In the genomic region with DNA sequence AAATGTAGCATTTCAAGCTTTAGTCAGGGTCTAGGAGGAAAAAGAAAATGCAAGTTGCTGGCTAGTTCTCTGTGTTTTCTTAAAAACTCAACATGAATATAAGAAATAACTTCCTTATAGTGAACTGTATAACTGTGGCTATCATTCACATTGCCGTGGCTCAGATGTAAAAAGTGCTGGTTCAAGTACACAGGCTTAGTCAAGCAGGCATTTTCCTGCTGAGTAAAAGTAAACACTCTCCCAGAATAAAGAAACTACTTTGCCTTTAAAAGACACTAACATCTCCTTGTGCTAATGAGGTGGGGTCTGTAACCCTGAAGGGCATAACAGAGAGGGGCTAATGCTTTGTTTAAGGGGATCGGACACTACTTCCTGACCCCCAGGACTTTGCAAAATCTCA, we compare ENCODE assay signal across 1 cellular context.
TF ChIP-seq lines count a peak whose summit lies in the region.

No MANE protein-coding gene starts in this region.

TF ChIP-seq in HepG2, 621 proteins besides CTCF, POLR2A, EP300 and RAD21 (continued from another document and continues in another):
- TF ChIP-seq GRHL1 (CRISPR knock-in tag; conservative IDR thresholded peaks at IDR 0.05) (no peak), MNT (IDR thresholded peaks at IDR 0.05) (no peak), ZFYVE20 (CRISPR knock-in tag; IDR thresholded peaks at IDR 0.05; ENCODE audit: borderline replicate concordance, low read depth) (no peak), ZNF441 (CRISPR knock-in tag; IDR thresholded peaks at IDR 0.05; ENCODE audit: borderline replicate concordance) (no peak), KDM6A (CRISPR knock-in tag; IDR thresholded peaks at IDR 0.05; ENCODE audit: low read depth) (no peak), LCORL (IDR thresholded peaks at IDR 0.05) (no peak), LCORL (CRISPR knock-in tag; IDR thresholded peaks at IDR 0.05) (peak; percentile 17; the same call in 1 of the 2 replicates), ZNF570 (CRISPR knock-in tag; IDR thresholded peaks at IDR 0.05; ENCODE audit: borderline replicate concordance) (no peak), FOXA1 (IDR thresholded peaks at IDR 0.05) (no peak), FOXA1 (CRISPR knock-in tag; IDR thresholded peaks at IDR 0.05) (peak; percentile 32; the same call in 1 of the 2 replicates), ZUFSP (CRISPR knock-in tag; IDR thresholded peaks at IDR 0.05; ENCODE audit: borderline replicate concordance) (no peak), GTF3A (CRISPR knock-in tag; conservative IDR thresholded peaks at IDR 0.05) (no peak), ZC3H4 (CRISPR knock-in tag; IDR thresholded peaks at IDR 0.05; ENCODE audit: borderline replicate concordance) (0 out of 2 replicates have a peak, but pooled peaks have one; percentile 47), SNAI1 (CRISPR knock-in tag; IDR thresholded peaks at IDR 0.05; ENCODE audit: borderline replicate concordance) (no peak), ZSCAN31 (CRISPR knock-in tag; IDR thresholded peaks at IDR 0.05; ENCODE audit: low read depth) (no peak), ZNF329 (CRISPR knock-in tag; IDR thresholded peaks at IDR 0.05; ENCODE audit: low read depth) (no peak), KDM5A (IDR thresholded peaks at IDR 0.05; ENCODE audit: borderline replicate concordance, low read length) (no peak), THAP8 (CRISPR knock-in tag; IDR thresholded peaks at IDR 0.05; ENCODE audit: borderline replicate concordance) (no peak), ZNF232 (CRISPR knock-in tag; IDR thresholded peaks at IDR 0.05; ENCODE audit: borderline replicate concordance) (no peak), FOXK1 (CRISPR knock-in tag; IDR thresholded peaks at IDR 0.05; ENCODE audit: borderline replicate concordance, low read depth) (peak; percentile 26; the same call in 1 of the 2 replicates), RNF2 (conservative IDR thresholded peaks at IDR 0.05; ENCODE audit: low read depth) (no peak), AHR (CRISPR knock-in tag; IDR thresholded peaks at IDR 0.05) (no peak), NR3C1 (CRISPR knock-in tag; IDR thresholded peaks at IDR 0.05) (no peak), KMT2B (CRISPR knock-in tag; IDR thresholded peaks at IDR 0.05) (no peak), PAX8 (CRISPR knock-in tag; IDR thresholded peaks at IDR 0.05; ENCODE audit: borderline replicate concordance) (no peak), NCOA1 (CRISPR knock-in tag; IDR thresholded peaks at IDR 0.05) (no peak), ZNF552 (CRISPR knock-in tag; IDR thresholded peaks at IDR 0.05; ENCODE audit: borderline replicate concordance) (no peak), ZNF230 (CRISPR knock-in tag; IDR thresholded peaks at IDR 0.05) (no peak), PRDM10 (CRISPR knock-in tag; IDR thresholded peaks at IDR 0.05; ENCODE audit: low read depth) (no peak), JDP2 (CRISPR knock-in tag; IDR thresholded peaks at IDR 0.05; ENCODE audit: borderline replicate concordance) (no peak), SUZ12 (IDR thresholded peaks at IDR 0.05; ENCODE audit: low read depth, low read length) (no peak), IKZF4 (CRISPR knock-in tag; IDR thresholded peaks at IDR 0.05; ENCODE audit: borderline replicate concordance, low read depth, not compliant biosample characterization) (no peak), HOMEZ (CRISPR knock-in tag; IDR thresholded peaks at IDR 0.05; ENCODE audit: low read depth) (peak; percentile 48; the same call in 1 of the 2 replicates), FOXK2 (IDR thresholded peaks at IDR 0.05) (no peak), ZNF782 (CRISPR knock-in tag; IDR thresholded peaks at IDR 0.05; ENCODE audit: borderline replicate concordance) (no peak), FOSL2 (CRISPR knock-in tag; IDR thresholded peaks at IDR 0.05) (0 out of 2 replicates have a peak, but pooled peaks have one; percentile 14)
- TF ChIP-seq, protein P1, sequence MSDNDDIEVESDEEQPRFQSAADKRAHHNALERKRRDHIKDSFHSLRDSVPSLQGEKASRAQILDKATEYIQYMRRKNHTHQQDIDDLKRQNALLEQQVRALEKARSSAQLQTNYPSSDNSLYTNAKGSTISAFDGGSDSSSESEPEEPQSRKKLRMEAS (IDR thresholded peaks at IDR 0.05): no peak
- TF ChIP-seq, protein P2, sequence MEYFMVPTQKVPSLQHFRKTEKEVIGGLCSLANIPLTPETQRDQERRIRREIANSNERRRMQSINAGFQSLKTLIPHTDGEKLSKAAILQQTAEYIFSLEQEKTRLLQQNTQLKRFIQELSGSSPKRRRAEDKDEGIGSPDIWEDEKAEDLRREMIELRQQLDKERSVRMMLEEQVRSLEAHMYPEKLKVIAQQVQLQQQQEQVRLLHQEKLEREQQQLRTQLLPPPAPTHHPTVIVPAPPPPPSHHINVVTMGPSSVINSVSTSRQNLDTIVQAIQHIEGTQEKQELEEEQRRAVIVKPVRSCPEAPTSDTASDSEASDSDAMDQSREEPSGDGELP (IDR thresholded peaks at IDR 0.05; ENCODE audit: borderline replicate concordance, low read depth): no peak
- TF ChIP-seq, protein P3, sequence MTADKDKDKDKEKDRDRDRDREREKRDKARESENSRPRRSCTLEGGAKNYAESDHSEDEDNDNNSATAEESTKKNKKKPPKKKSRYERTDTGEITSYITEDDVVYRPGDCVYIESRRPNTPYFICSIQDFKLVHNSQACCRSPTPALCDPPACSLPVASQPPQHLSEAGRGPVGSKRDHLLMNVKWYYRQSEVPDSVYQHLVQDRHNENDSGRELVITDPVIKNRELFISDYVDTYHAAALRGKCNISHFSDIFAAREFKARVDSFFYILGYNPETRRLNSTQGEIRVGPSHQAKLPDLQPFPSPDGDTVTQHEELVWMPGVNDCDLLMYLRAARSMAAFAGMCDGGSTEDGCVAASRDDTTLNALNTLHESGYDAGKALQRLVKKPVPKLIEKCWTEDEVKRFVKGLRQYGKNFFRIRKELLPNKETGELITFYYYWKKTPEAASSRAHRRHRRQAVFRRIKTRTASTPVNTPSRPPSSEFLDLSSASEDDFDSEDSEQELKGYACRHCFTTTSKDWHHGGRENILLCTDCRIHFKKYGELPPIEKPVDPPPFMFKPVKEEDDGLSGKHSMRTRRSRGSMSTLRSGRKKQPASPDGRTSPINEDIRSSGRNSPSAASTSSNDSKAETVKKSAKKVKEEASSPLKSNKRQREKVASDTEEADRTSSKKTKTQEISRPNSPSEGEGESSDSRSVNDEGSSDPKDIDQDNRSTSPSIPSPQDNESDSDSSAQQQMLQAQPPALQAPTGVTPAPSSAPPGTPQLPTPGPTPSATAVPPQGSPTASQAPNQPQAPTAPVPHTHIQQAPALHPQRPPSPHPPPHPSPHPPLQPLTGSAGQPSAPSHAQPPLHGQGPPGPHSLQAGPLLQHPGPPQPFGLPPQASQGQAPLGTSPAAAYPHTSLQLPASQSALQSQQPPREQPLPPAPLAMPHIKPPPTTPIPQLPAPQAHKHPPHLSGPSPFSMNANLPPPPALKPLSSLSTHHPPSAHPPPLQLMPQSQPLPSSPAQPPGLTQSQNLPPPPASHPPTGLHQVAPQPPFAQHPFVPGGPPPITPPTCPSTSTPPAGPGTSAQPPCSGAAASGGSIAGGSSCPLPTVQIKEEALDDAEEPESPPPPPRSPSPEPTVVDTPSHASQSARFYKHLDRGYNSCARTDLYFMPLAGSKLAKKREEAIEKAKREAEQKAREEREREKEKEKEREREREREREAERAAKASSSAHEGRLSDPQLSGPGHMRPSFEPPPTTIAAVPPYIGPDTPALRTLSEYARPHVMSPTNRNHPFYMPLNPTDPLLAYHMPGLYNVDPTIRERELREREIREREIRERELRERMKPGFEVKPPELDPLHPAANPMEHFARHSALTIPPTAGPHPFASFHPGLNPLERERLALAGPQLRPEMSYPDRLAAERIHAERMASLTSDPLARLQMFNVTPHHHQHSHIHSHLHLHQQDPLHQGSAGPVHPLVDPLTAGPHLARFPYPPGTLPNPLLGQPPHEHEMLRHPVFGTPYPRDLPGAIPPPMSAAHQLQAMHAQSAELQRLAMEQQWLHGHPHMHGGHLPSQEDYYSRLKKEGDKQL (CRISPR knock-in tag; IDR thresholded peaks at IDR 0.05; ENCODE audit: low read depth): no peak
- TF ChIP-seq, protein P4, sequence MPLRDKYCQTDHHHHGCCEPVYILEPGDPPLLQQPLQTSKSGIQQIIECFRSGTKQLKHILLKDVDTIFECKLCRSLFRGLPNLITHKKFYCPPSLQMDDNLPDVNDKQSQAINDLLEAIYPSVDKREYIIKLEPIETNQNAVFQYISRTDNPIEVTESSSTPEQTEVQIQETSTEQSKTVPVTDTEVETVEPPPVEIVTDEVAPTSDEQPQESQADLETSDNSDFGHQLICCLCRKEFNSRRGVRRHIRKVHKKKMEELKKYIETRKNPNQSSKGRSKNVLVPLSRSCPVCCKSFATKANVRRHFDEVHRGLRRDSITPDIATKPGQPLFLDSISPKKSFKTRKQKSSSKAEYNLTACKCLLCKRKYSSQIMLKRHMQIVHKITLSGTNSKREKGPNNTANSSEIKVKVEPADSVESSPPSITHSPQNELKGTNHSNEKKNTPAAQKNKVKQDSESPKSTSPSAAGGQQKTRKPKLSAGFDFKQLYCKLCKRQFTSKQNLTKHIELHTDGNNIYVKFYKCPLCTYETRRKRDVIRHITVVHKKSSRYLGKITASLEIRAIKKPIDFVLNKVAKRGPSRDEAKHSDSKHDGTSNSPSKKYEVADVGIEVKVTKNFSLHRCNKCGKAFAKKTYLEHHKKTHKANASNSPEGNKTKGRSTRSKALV (CRISPR knock-in tag; IDR thresholded peaks at IDR 0.05): no peak
